Comparison of ENCODE assay signal across 10 cellular contexts in the genomic region with DNA sequence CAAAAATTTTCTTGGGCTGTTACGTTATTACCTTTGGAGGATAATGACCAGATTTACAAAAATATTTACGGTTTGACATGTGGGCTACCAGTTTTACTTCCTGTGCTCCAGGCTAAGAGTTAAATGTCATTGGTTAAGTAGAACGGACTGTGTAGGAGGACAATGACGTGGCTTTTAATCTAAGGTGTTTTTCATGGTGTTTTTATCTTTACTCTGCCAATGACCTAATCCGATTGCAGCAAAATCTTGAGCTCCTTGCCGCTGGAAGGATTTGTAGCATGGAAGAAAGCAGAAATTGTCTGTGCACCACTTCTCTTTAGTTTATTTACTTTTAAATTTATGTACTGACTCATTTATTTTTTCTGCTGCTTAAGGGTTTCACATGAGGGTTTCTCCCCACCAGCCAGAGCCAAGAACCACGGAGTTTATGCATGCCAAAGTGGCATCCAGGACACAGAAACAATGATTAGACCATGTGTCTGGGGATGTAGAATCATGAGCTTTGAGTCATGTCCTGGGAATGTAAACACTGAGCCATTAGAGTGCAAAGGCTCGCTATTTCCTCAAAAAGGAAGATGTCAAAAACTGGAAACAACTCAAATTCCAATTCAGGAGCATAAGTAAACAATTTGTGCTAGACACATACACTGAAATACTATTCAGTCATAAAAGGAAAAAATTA. TPM values are rescaled to one million over a fixed set of nuclear protein-coding genes. Genes with fewer than 3 reads are reported as not detected.
DNase-seq lines count a peak whose midpoint lies in the region; ATAC-seq and TF ChIP-seq lines count a peak whose summit lies in the region.
"Had no signal": no experiment of that assay in that cellular context is flagged by ENCODE, and none has a peak within 500 bp of the region (broad histone marks: within the 10 kb centered on the region; RNA-seq: fewer than 3 reads in every experiment).

No MANE protein-coding gene starts in this region.

- intact Hi-C loops in activated T-helper 1 cell treated with anti-CD3 and anti-CD28 coated beads, Interleukin-12 subunit alpha, Interleukin-12 subunit beta, Interleukin-2, Interleukin-4 antibody, amounts not matched to agents 30 ng/mL and 10 ng/mL and 1 ng/mL, durations not matched to agents 14 hours and 24 hours and 36 hours (cut with micrococcal nuclease) = loop anchor here (1.0 to 5.0 kb wide), 2 partner anchors 53 to 340 kb away; no protein-coding TSS in a partner anchor

- no peaks in the 10 kb centered on the region for H3K4me1 ChIP-seq in SJCRH30
- peaks cover 19% of the 10 kb centered on the region for H3K4me1 ChIP-seq in foreskin keratinocyte

- TF ChIP-seq CTCF in foreskin keratinocyte (conservative IDR thresholded peaks at IDR 0.05) (no peak), retinal pigment epithelial cell (conservative IDR thresholded peaks at IDR 0.05; ENCODE audit: low read depth, low read length) (no peak)

- H3K9me3 Mint-ChIP-seq in activated T-helper 1 cell treated with anti-CD3 and anti-CD28 coated beads, Interleukin-12 subunit alpha, Interleukin-12 subunit beta, Interleukin-2, Interleukin-4 antibody, amounts not matched to agents 30 ng/mL and 10 ng/mL and 1 ng/mL, durations not matched to agents 14 hours and 24 hours and 36 hours = no peaks in the 10 kb centered on the region
- H3K9me3 Mint-ChIP-seq: IgD-negative memory B cell had no signal

- H3K36me3 Mint-ChIP-seq in activated T-helper 1 cell treated with anti-CD3 and anti-CD28 coated beads, Interleukin-12 subunit alpha, Interleukin-12 subunit beta, Interleukin-2, Interleukin-4 antibody, amounts not matched to agents 30 ng/mL and 10 ng/mL and 1 ng/mL, durations not matched to agents 14 hours and 24 hours and 36 hours (ENCODE audit: low read depth) = peaks cover 3% of the 10 kb centered on the region

- H3K4me3 ChIP-seq in SJCRH30 = no peak overlapping the region
- H3K4me3 ChIP-seq in retinal pigment epithelial cell (ENCODE audit: low read length) = no peak overlapping the region

- ATAC-seq in foreskin keratinocyte (peak; percentile 79), GM18511 (IDR thresholded peaks at IDR 0.05; ENCODE audit: unreplicated experiment) (no peak)

- no peaks in the 10 kb centered on the region for H3K9me3 ChIP-seq in SJCRH30 (replicated peaks)

- H3K27me3 ChIP-seq in SJCRH30 (no peaks in the 10 kb centered on the region), foreskin keratinocyte (no peaks in the 10 kb centered on the region)

- H3K27me3 Mint-ChIP-seq in activated T-helper 1 cell treated with anti-CD3 and anti-CD28 coated beads, Interleukin-12 subunit alpha, Interleukin-12 subunit beta, Interleukin-2, Interleukin-4 antibody, amounts not matched to agents 30 ng/mL and 10 ng/mL and 1 ng/mL, durations not matched to agents 14 hours and 24 hours and 36 hours (ENCODE audit: insufficient read depth) = no peaks in the 10 kb centered on the region
- H3K27me3 Mint-ChIP-seq: IgD-negative memory B cell had no signal

- peak; percentile 99 for DNase-seq in EL
- DNase-seq in SJCRH30 = peak; percentile 6 to 21
- DNase-seq in foreskin keratinocyte = peak; percentile 76 to 84
- DNase-seq in retinal pigment epithelial cell (ENCODE audit: low read depth) = peak; percentile 87
- DNase-seq in activated T-helper 1 cell treated with anti-CD3 and anti-CD28 coated beads, Interleukin-12 subunit alpha, Interleukin-12 subunit beta, Interleukin-2, Interleukin-4 antibody, amounts not matched to agents 30 ng/mL and 10 ng/mL and 1 ng/mL, durations not matched to agents 14 hours and 24 hours and 36 hours (ENCODE audit: low spot score) = no peak
- no peak for DNase-seq in AML-193 (lab: John Stamatoyannopoulos, UW)
- no peak for DNase-seq in NCI-H2107 (lab: John Stamatoyannopoulos, UW)

- no peak overlapping the region for H3K27ac Mint-ChIP-seq in activated T-helper 1 cell treated with anti-CD3 and anti-CD28 coated beads, Interleukin-12 subunit alpha, Interleukin-12 subunit beta, Interleukin-2, Interleukin-4 antibody, amounts not matched to agents 30 ng/mL and 10 ng/mL and 1 ng/mL, durations not matched to agents 14 hours and 24 hours and 36 hours
- H3K27ac Mint-ChIP-seq: IgD-negative memory B cell had no signal

- no peaks in the 10 kb centered on the region for H3K36me3 ChIP-seq in SJCRH30

- H3K27ac ChIP-seq in SJCRH30 = no peak overlapping the region
- no peak overlapping the region for H3K27ac ChIP-seq in foreskin keratinocyte

- no peak overlapping the region for H3K4me3 Mint-ChIP-seq in activated T-helper 1 cell treated with anti-CD3 and anti-CD28 coated beads, Interleukin-12 subunit alpha, Interleukin-12 subunit beta, Interleukin-2, Interleukin-4 antibody, amounts not matched to agents 30 ng/mL and 10 ng/mL and 1 ng/mL, durations not matched to agents 14 hours and 24 hours and 36 hours
- H3K4me3 Mint-ChIP-seq: IgD-negative memory B cell had no signal

- peaks cover 50% of the 10 kb centered on the region for H3K4me1 Mint-ChIP-seq in activated T-helper 1 cell treated with anti-CD3 and anti-CD28 coated beads, Interleukin-12 subunit alpha, Interleukin-12 subunit beta, Interleukin-2, Interleukin-4 antibody, amounts not matched to agents 30 ng/mL and 10 ng/mL and 1 ng/mL, durations not matched to agents 14 hours and 24 hours and 36 hours (ENCODE audit: low read depth)

RNA-seq across cellular contexts. Expression of gene CARD16, which starts 1.9 kb away (rescaled TPM):
- total RNA-seq in SJCRH30 (2014; rRNA removed; shearing (Covaris generic)) = 0.25 and 0.53 TPM in 2 replicates
- total RNA-seq in foreskin keratinocyte = 11.6 and 13.1 TPM in 2 replicates
- polyA plus RNA-seq in foreskin keratinocyte = 18.5 and 24.0 TPM in 2 replicates
- total RNA-seq in activated T-helper 1 cell treated with anti-CD3 and anti-CD28 coated beads, Interleukin-12 subunit alpha, Interleukin-12 subunit beta, Interleukin-2, Interleukin-4 antibody, amounts not matched to agents 30 ng/mL and 10 ng/mL and 1 ng/mL, durations not matched to agents 14 hours and 24 hours and 36 hours = 9.5 and 10.5 TPM in 2 replicates

RNA-seq across cellular contexts. Expression of gene CASP1, which starts 12.1 kb away (rescaled TPM):
- 0.40 and 0.86 TPM in 2 replicates for total RNA-seq in SJCRH30 (2014; rRNA removed; shearing (Covaris generic))
- 37.0 and 47.5 TPM in 2 replicates for total RNA-seq in foreskin keratinocyte
- polyA plus RNA-seq in foreskin keratinocyte = 29.8 and 38.0 TPM in 2 replicates
- 21.1 and 21.4 TPM in 2 replicates for total RNA-seq in activated T-helper 1 cell treated with anti-CD3 and anti-CD28 coated beads, Interleukin-12 subunit alpha, Interleukin-12 subunit beta, Interleukin-2, Interleukin-4 antibody, amounts not matched to agents 30 ng/mL and 10 ng/mL and 1 ng/mL, durations not matched to agents 14 hours and 24 hours and 36 hours

RNA-seq across cellular contexts. Expression of gene CASP5, which starts 24.1 kb away (rescaled TPM):
- not detected in 2 replicates for total RNA-seq in SJCRH30 (2014; rRNA removed; shearing (Covaris generic))
- not detected in 2 replicates for total RNA-seq in foreskin keratinocyte
- polyA plus RNA-seq in foreskin keratinocyte = not detected in 2 replicates
- total RNA-seq in activated T-helper 1 cell treated with anti-CD3 and anti-CD28 coated beads, Interleukin-12 subunit alpha, Interleukin-12 subunit beta, Interleukin-2, Interleukin-4 antibody, amounts not matched to agents 30 ng/mL and 10 ng/mL and 1 ng/mL, durations not matched to agents 14 hours and 24 hours and 36 hours = not detected in 2 replicates
- total RNA-seq: T-helper 2 cell treated with Interferon-gamma antibody and Interleukin-4, amounts not matched to agents 100 ng/mL and 5 ng/mL, for 36 hours had no signal

Comparison
In these comparisons a context has a peak if more than half of its experiments do, and no peak if none do; other contexts are left out.
1. DNase-seq: peak in EL (single experiment), SJCRH30 (2 of 2), foreskin keratinocyte (2 of 2) and retinal pigment epithelial cell (single experiment); none in activated T-helper 1 cell treated with anti-CD3 and anti-CD28 coated beads, Interleukin-12 subunit alpha, Interleukin-12 subunit beta, Interleukin-2, Interleukin-4 antibody, amounts not matched to agents 30 ng/mL and 10 ng/mL and 1 ng/mL, durations not matched to agents 14 hours and 24 hours and 36 hours (single experiment), AML-193 (0 of 2) and NCI-H2107 (single experiment).
2. RNA of gene CASP1, which starts 12.1 kb away (total RNA-seq): 37.0 to 47.5 TPM in foreskin keratinocyte and 21.1 to 21.4 TPM in activated T-helper 1 cell treated with anti-CD3 and anti-CD28 coated beads, Interleukin-12 subunit alpha, Interleukin-12 subunit beta, Interleukin-2, Interleukin-4 antibody, amounts not matched to agents 30 ng/mL and 10 ng/mL and 1 ng/mL, durations not matched to agents 14 hours and 24 hours and 36 hours; 0.40 to 0.86 TPM in SJCRH30; every median in the first group is over 10 times any median in the second.